ENCODE assay signal across 9 cellular contexts in the genomic region with DNA sequence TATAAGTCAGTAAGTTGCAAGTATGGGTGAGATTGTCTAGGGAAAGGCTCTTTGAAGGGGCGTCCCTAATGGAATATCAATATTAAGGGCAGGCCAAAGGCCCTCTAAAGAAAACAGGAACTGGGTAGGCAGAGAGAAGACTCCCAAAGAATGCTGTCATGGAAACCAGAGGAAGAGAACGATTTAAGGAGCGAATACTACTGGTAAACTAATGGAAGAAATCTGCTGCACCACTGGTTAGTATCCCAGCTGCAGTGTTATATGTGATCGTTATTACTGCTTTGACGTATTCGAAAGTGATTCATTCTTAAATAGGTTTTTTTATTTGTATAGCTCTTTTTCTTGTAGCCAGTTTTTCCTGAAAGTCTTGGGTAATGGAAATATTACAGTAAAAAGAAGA. TPM values are rescaled to one million over a fixed set of nuclear protein-coding genes. Genes with fewer than 3 reads are reported as not detected.
DNase-seq lines count a peak whose midpoint lies in the region; ATAC-seq and TF ChIP-seq lines count a peak whose summit lies in the region.
"Had no signal": no experiment of that assay in that cellular context is flagged by ENCODE, and none has a peak within 500 bp of the region (broad histone marks: within the 10 kb centered on the region; RNA-seq: fewer than 3 reads in every experiment).

No MANE protein-coding gene starts in this region.

- no peak for TF ChIP-seq EP300 in ovary (IDR thresholded peaks at IDR 0.05)

- peaks cover 5% of the 10 kb centered on the region for H3K27me3 ChIP-seq in NT2/D1 (ENCODE audit: insufficient read depth, insufficient read length)
- no peaks in the 10 kb centered on the region for H3K27me3 ChIP-seq in duodenal mucosa (ENCODE audit: control insufficient read depth in 1 of 2, insufficient read depth in 2 of 2, low read length in 2 of 2)
- H3K27me3 ChIP-seq in ovary = no peaks in the 10 kb centered on the region
- no peaks in the 10 kb centered on the region for H3K27me3 ChIP-seq in aorta (ENCODE audit: control insufficient read depth in 1 of 2, insufficient read depth in 2 of 2, low read length in 1 of 2)

- H3K9me3 ChIP-seq in NT2/D1 (ENCODE audit: insufficient read depth, low read length) = peaks cover 19% of the 10 kb centered on the region
- H3K9me3 ChIP-seq in duodenal mucosa (ENCODE audit: control insufficient read depth in 1 of 2, low read length in 2 of 2) = no peaks in the 10 kb centered on the region
- no peaks in the 10 kb centered on the region for H3K9me3 ChIP-seq in ovary
- H3K9me3 ChIP-seq in aorta (ENCODE audit: control insufficient read depth, low read length) = no peaks in the 10 kb centered on the region

- ATAC-seq in GM18517 (IDR thresholded peaks at IDR 0.05; ENCODE audit: unreplicated experiment) (no peak), aorta (ENCODE audit: low FRiP score) (no peak)

- TF ChIP-seq CTCF in ovary (IDR thresholded peaks at IDR 0.05) = no peak

- H3K9ac ChIP-seq in NT2/D1 (ENCODE audit: insufficient read length, low read depth) (peak overlapping the region; percentile 97), duodenal mucosa (ENCODE audit: low read depth in 1 of 2, low read length in 2 of 2) (peak overlapping the region; percentile 55 to 87)

- DNase-seq in GF-D8 (lab: John Stamatoyannopoulos, UW) (peak; percentile 28), NT2/D1 (ENCODE audit: low read depth, low spot score) (no peak), ovary (no peak), aorta (no peak), NCI-H345 (lab: John Stamatoyannopoulos, UW) (no peak)
- no peak for DNase-seq in stimulated activated CD4-positive, alpha-beta T cell treated with anti-CD3 and anti-CD28 coated beads, Interleukin-15, amount 100 ng/mL, for 24 hours

- TF ChIP-seq POLR2A in ovary (IDR thresholded peaks at IDR 0.05) = no peak

- H3K4me1 ChIP-seq in NT2/D1 (ENCODE audit: insufficient read depth, insufficient read length) = peaks cover 8% of the 10 kb centered on the region
- H3K4me1 ChIP-seq in duodenal mucosa (ENCODE audit: control insufficient read depth in 1 of 2, insufficient read depth in 2 of 2, low read length in 2 of 2) = peaks cover 37 to 43% of the 10 kb centered on the region in 2 donors
- peaks cover 2% of the 10 kb centered on the region for H3K4me1 ChIP-seq in ovary (ENCODE audit: insufficient read depth)
- H3K4me1 ChIP-seq in aorta (ENCODE audit: control insufficient read depth in 1 of 2, insufficient read depth in 2 of 2, low read length in 2 of 2) = no peaks in the 10 kb centered on the region

- H3K4me3 ChIP-seq in NT2/D1 (ENCODE audit: insufficient read length, low read depth) (peak overlapping the region; percentile 89), duodenal mucosa (ENCODE audit: low read depth in 1 of 2, low read length in 2 of 2) (peak overlapping the region; percentile 84 to 88), ovary (peak overlapping the region; percentile 72), aorta (ENCODE audit: low read length in 2 of 2) (peak overlapping the region in 1 of 2 donors; percentile 57)

- WGBS in ovary, 3 donors = 19 to 26% (median 26%) methylated on average over 6 of the region's 6 CpGs
- WGBS in aorta, 2 donors = 3 to 8% methylated on average over 6 of the region's 6 CpGs

- intact Hi-C loops in ovary (cut with DNase I) (no loop called here), aorta (cut with DNase I) (no loop called here)

- peaks cover 46% of the 10 kb centered on the region for H3K36me3 ChIP-seq in NT2/D1 (ENCODE audit: insufficient read depth, insufficient read length, low read length)
- peaks cover 10 to 35% of the 10 kb centered on the region in 2 donors for H3K36me3 ChIP-seq in duodenal mucosa (ENCODE audit: control insufficient read depth in 1 of 2, insufficient read depth in 2 of 2, low read length in 2 of 2)
- no peaks in the 10 kb centered on the region for H3K36me3 ChIP-seq in ovary
- H3K36me3 ChIP-seq in aorta (ENCODE audit: control insufficient read depth in 1 of 2, insufficient read depth in 2 of 2, low read length in 1 of 2) = peaks cover 6% of the 10 kb centered on the region in 2 donors

- H3K27ac ChIP-seq in duodenal mucosa (ENCODE audit: low read depth, low read length) (no peak overlapping the region), ovary (no peak overlapping the region), aorta (ENCODE audit: low read depth in 1 of 2, low read length in 2 of 2) (peak overlapping the region in 1 of 2 donors; percentile 71)

RNA-seq across cellular contexts. Expression of a gene that starts 1.3 kb away (rescaled TPM):
- total RNA-seq in ovary (10 to 100 TPM in 5 of 7 donors, 1 to 10 TPM in 2; 7.7 to 26.6 (median 23.0) TPM), aorta (10 to 100 TPM; 21.7 to 23.9 TPM)
- polyA plus RNA-seq in ovary (10 to 100 TPM in 1 of 2 donors, 1 to 10 TPM in 1; 8.0 to 23.8 TPM), aorta (1 to 10 TPM; 2.6 to 5.9 TPM)

RNA-seq across cellular contexts. Expression of a gene that starts 4.7 kb away (rescaled TPM):
- total RNA-seq in ovary = 10 to 100 TPM in 1 of 7 donors, 1 to 10 TPM in 2, under 1 TPM in 4; 0.35 to 10.8 (median 0.61) TPM
- polyA plus RNA-seq in ovary = 1 to 10 TPM in 1 of 2 donors, under 1 TPM in 1; 0.42 to 1.2 TPM
- 1 to 10 TPM in 1 of 2 donors, under 1 TPM in 1; 0.32 to 1.2 TPM for total RNA-seq in aorta
- polyA plus RNA-seq in aorta = 10 to 100 TPM in 1 of 2 donors, under 1 TPM in 1; 0.10 to 17.3 TPM

RNA-seq across cellular contexts. Expression of a gene that starts 26.2 kb away (rescaled TPM):
- total RNA-seq in ovary = 100 to 1,000 TPM in 1 of 7 donors, 10 to 100 TPM in 6; 55.0 to 108 (median 75.7) TPM
- polyA plus RNA-seq in ovary = 100 to 1,000 TPM in 1 of 2 donors, 10 to 100 TPM in 1; 84.9 to 138 TPM
- total RNA-seq in aorta = 100 to 1,000 TPM in 1 of 2 donors, 10 to 100 TPM in 1; 75.6 to 123 TPM
- 100 to 1,000 TPM in 1 of 2 donors, 10 to 100 TPM in 1; 99.5 to 172 TPM for polyA plus RNA-seq in aorta

RNA-seq across cellular contexts. Expression of a gene that starts 26.5 kb away (rescaled TPM):
- total RNA-seq in ovary (under 1 TPM in 1 of 7 donors, not detected in 6; 0.10 TPM), aorta (not detected)
- polyA plus RNA-seq in ovary (not detected), aorta (not detected)
- total RNA-seq: M059J had no signal
